ENCODE assay signal across 25 cellular contexts in genomic region chr6:114398481-114398880, GRCh38. TPM values are rescaled to one million over a fixed set of nuclear protein-coding genes. Genes with fewer than 3 reads are reported as not detected.
A peak's percentile ranks its signal among the peaks of the same experiment; 100 is the strongest.
DNase-seq lines count a peak whose midpoint lies in the region; ATAC-seq, FAIRE-seq and TF ChIP-seq lines count a peak whose summit lies in the region.
"Had no signal": no experiment of that assay in that cellular context is flagged by ENCODE, and none has a peak within 500 bp of the region (broad histone marks: within the 10 kb centered on the region; RNA-seq: fewer than 3 reads in every experiment).

No MANE protein-coding gene starts in this region.

- H2AFZ ChIP-seq in HepG2 (ENCODE audit: low read length) (no peak overlapping the region), H1 (ENCODE audit: low read length) (no peak overlapping the region), neural progenitor cell (replicated peaks) (peak overlapping the region; percentile 14)

- H3K4ac ChIP-seq in H1 (replicated peaks; ENCODE audit: insufficient read length, low read depth, low read length) = no peak overlapping the region

- no peaks in the 10 kb centered on the region for H3K27me3 Mint-ChIP-seq in neural progenitor cell (ENCODE audit: insufficient read depth, low read depth)
- H3K27me3 Mint-ChIP-seq: CD4-positive, alpha-beta T cell; CD8-positive, alpha-beta memory T cell had no signal

- no peak overlapping the region for H4K91ac ChIP-seq in H1 (replicated peaks; ENCODE audit: insufficient read length, low read length)

- H3K4me2 ChIP-seq in HepG2 (ENCODE audit: low read depth, low read length) = no peak overlapping the region
- H3K4me2 ChIP-seq in H1 (ENCODE audit: insufficient read depth in 1 of 2, low read depth in 2 of 2, low read length in 2 of 2) = no peak overlapping the region
- no peak overlapping the region for H3K4me2 ChIP-seq in neural progenitor cell
- H3K4me2 ChIP-seq: A549; BLaER1 treated with 17β-estradiol and CSF1 and Interleukin-3, amounts not matched to agents 10 nM and 100 nM had no signal

- no TSS peak for BruUV-seq in HepG2 (replicated peaks; lab: Mats Ljungman, UMichigan)

- no peak overlapping the region for H2BK20ac ChIP-seq in H1 (ENCODE audit: low read length)

- CTCF ChIA-PET in HepG2 (lab: Yijun Ruan, JAX; ENCODE audit: low intra/inter-chr PET ratio, low total read pairs) (no interaction called here), H1 (lab: Charles Lee; ENCODE audit: partially characterized antibody) (no interaction called here)

- no peak overlapping the region for H4K8ac ChIP-seq in H1 (ENCODE audit: extremely low read depth, insufficient read depth, low read length)

- FAIRE-seq in HepG2 (lab: Jason Lieb, UNC) (peak; percentile 43), H1 (lab: Jason Lieb, UNC) (peak; percentile 7)
- FAIRE-seq: A549, D721Med, GM12878, GM19239 had no signal

- ATAC-seq in HepG2 = peak; percentile 86
- no peak for ATAC-seq in right lobe of liver
- ATAC-seq in heart right ventricle = no peak
- ATAC-seq: A549, GM12878, HCT116 had no signal

- no peak overlapping the region for H3K18ac ChIP-seq in H1 (ENCODE audit: extremely low read depth, low read length)

- no peak overlapping the region for H3K56ac ChIP-seq in H1 (replicated peaks; ENCODE audit: insufficient read length, low read depth, low read length)

- no peak overlapping the region for H2BK5ac ChIP-seq in H1 (ENCODE audit: low read depth, low read length)

- H3K4me1 ChIP-seq in HepG2 (ENCODE audit: insufficient read depth, low read length) (peaks cover 6% of the 10 kb centered on the region; the same call in 1 of the 2 replicates), right lobe of liver (no peaks in the 10 kb centered on the region), H1 (replicated peaks in 1 of 4; ENCODE audit: control insufficient read depth in 3 of 4, insufficient read depth in 4 of 4, low read length in 3 of 4) (0 out of 7 replicates have a peak, but pooled peaks cover 0 to 2% (median 0%) of the 10 kb centered on the region in 4 experiments), neural progenitor cell (no peaks in the 10 kb centered on the region), heart right ventricle (no peaks in the 10 kb centered on the region)
- H3K4me1 ChIP-seq: A549; BLaER1 treated with 17β-estradiol and CSF1 and Interleukin-3, amounts not matched to agents 10 nM and 100 nM had no signal

- H3K4me3 Mint-ChIP-seq in neural progenitor cell = no peak overlapping the region
- H3K4me3 Mint-ChIP-seq: CD14-positive monocyte; CD4-positive, alpha-beta T cell; CD8-positive, alpha-beta memory T cell; H9 had no signal

- H3K79me2 ChIP-seq in HepG2 (ENCODE audit: insufficient read depth, low read length) (no peaks in the 10 kb centered on the region), H1 (ENCODE audit: control insufficient read depth in 1 of 2, insufficient read depth in 2 of 2, low read length in 2 of 2) (no peaks in the 10 kb centered on the region), neural progenitor cell (ENCODE audit: low read depth) (no peaks in the 10 kb centered on the region)

- no peak overlapping the region for H3K27ac Mint-ChIP-seq in neural progenitor cell
- H3K27ac Mint-ChIP-seq: CD14-positive monocyte; CD4-positive, alpha-beta T cell; CD8-positive, alpha-beta memory T cell had no signal

- H3K9me3 ChIP-seq in HepG2 (ENCODE audit: low read length) (no peaks in the 10 kb centered on the region), right lobe of liver (no peaks in the 10 kb centered on the region), H1 (ENCODE audit: insufficient read depth in 2 of 2, low read depth in 1 of 2, low read length in 1 of 2) (no peaks in the 10 kb centered on the region), neural progenitor cell (ENCODE audit: low read depth) (no peaks in the 10 kb centered on the region), heart right ventricle (no peaks in the 10 kb centered on the region)
- H3K9me3 ChIP-seq: A549; BE2C; BLaER1 treated with 17β-estradiol and CSF1 and Interleukin-3, amounts not matched to agents 10 nM and 100 nM had no signal

- H3K4me3 ChIP-seq in HepG2 (replicated peaks in 1 of 3; ENCODE audit: insufficient read depth in 1 of 3, low read depth in 2 of 3, low read length in 3 of 3) (no peak overlapping the region), right lobe of liver (no peak overlapping the region), H1 (ENCODE audit: extremely low read depth in 1 of 4, insufficient read depth in 2 of 4, low read depth in 3 of 4, low read length in 4 of 4) (no peak overlapping the region), neural progenitor cell (no peak overlapping the region), heart right ventricle (no peak overlapping the region)
- H3K4me3 ChIP-seq: A549; BLaER1 treated with 17β-estradiol and CSF1 and Interleukin-3, amounts not matched to agents 10 nM and 100 nM; GM12878 had no signal

- no peak overlapping the region for H2BK120ac ChIP-seq in H1 (replicated peaks; ENCODE audit: low read depth, low read length)

- intact Hi-C loops in HepG2 (cut with micrococcal nuclease; ENCODE audit: unreplicated experiment) = no loop called here
- intact Hi-C loops in right lobe of liver (cut with DNase I) = no loop called here
- intact Hi-C loops in heart right ventricle (cut with DNase I) = no loop called here

- TF ChIP-seq POLR2A in HepG2 (IDR thresholded peaks at IDR 0.05; ENCODE audit: insufficient read depth in 1 of 2, low read depth in 2 of 2, low read length in 2 of 2) = no peak
- TF ChIP-seq POLR2A in right lobe of liver (IDR thresholded peaks at IDR 0.05) = no peak
- no peak for TF ChIP-seq POLR2A in H1 (IDR thresholded peaks at IDR 0.05; ENCODE audit: control extremely low read depth in 1 of 2, low read depth in 2 of 2, low read length in 2 of 2)

- H3K36me3 ChIP-seq in HepG2 (replicated peaks in 1 of 2; ENCODE audit: control insufficient read depth in 1 of 2, insufficient read depth in 2 of 2, low read length in 2 of 2) (no peaks in the 10 kb centered on the region), right lobe of liver (no peaks in the 10 kb centered on the region), H1 (ENCODE audit: control insufficient read depth in 2 of 4, insufficient read depth in 4 of 4, low read length in 3 of 4) (no peaks in the 10 kb centered on the region), neural progenitor cell (no peaks in the 10 kb centered on the region), heart right ventricle (no peaks in the 10 kb centered on the region)
- H3K36me3 ChIP-seq: BE2C; BLaER1 treated with 17β-estradiol and CSF1 and Interleukin-3, amounts not matched to agents 10 nM and 100 nM had no signal

- H2AK5ac ChIP-seq in H1 (ENCODE audit: low read depth, low read length) = no peak overlapping the region

- H3K36me3 Mint-ChIP-seq in neural progenitor cell = no peaks in the 10 kb centered on the region
- H3K36me3 Mint-ChIP-seq: CD14-positive monocyte; CD8-positive, alpha-beta memory T cell had no signal

- no peak overlapping the region for H3K14ac ChIP-seq in H1 (ENCODE audit: insufficient read length)

- TF ChIP-seq CTCF in HepG2 (CRISPR knock-in tag; IDR thresholded peaks at IDR 0.05) = no peak
- TF ChIP-seq CTCF in right lobe of liver (IDR thresholded peaks at IDR 0.05) = no peak
- no peak for TF ChIP-seq CTCF in H1 (IDR thresholded peaks at IDR 0.05; ENCODE audit: control extremely low read depth in 1 of 3, insufficient read depth in 1 of 3, low read depth in 1 of 3, low read length in 3 of 3)
- no peak for TF ChIP-seq CTCF in neural progenitor cell (IDR thresholded peaks at IDR 0.05)
- TF ChIP-seq CTCF in heart right ventricle (IDR thresholded peaks at IDR 0.05) = no peak

- no peaks in the 10 kb centered on the region for H3K23me2 ChIP-seq in H1 (ENCODE audit: low read depth, low read length)

- in situ Hi-C loops in HepG2 (cut with HindIII; ENCODE audit: extremely low pct_ligation_motif_present, low pct_unique_long_range_greater_than_20kb) = no loop called here

- peak in 1 of 2 experiments; percentile 50; a peak in 2 of 4 replicates for TF ChIP-seq EP300 in HepG2 (IDR thresholded peaks at IDR 0.05; ENCODE audit: low read depth in 2 of 2, low read length in 2 of 2)
- TF ChIP-seq EP300 in HepG2 (CRISPR knock-in tag; IDR thresholded peaks at IDR 0.05; ENCODE audit: borderline replicate concordance) = no peak
- no peak for TF ChIP-seq EP300 in H1 (IDR thresholded peaks at IDR 0.05; ENCODE audit: borderline replicate concordance in 1 of 2, low read depth in 2 of 2, low read length in 2 of 2)

- no peak for TF ChIP-seq RAD21 in HepG2 (CRISPR knock-in tag; IDR thresholded peaks at IDR 0.05)
- TF ChIP-seq RAD21 in H1 (IDR thresholded peaks at IDR 0.05 in 1 of 2, conservative IDR thresholded peaks at IDR 0.05 in 1 of 2; ENCODE audit: low read depth in 2 of 2, low read length in 2 of 2) = no peak

- no peak overlapping the region for H4K5ac ChIP-seq in H1 (ENCODE audit: insufficient read length, low read depth, low read length)

- no peaks in the 10 kb centered on the region for H3K9me3 Mint-ChIP-seq in neural progenitor cell
- H3K9me3 Mint-ChIP-seq: CD4-positive, alpha-beta T cell; H9 had no signal

- WGBS in HepG2 (ENCODE audit: low lambda C conversion rate) = 5% methylated on average over 2 of the region's 2 CpGs
- 13% methylated on average over 2 of the region's 2 CpGs for WGBS in right lobe of liver (ENCODE audit: insufficient coverage, low coverage, low lambda C conversion rate, missing lambda C conversion rate)
- WGBS in H1 (ENCODE audit: extremely low coverage in 1 of 2, insufficient coverage in 1 of 2, insufficient read length in 1 of 2, insufficient replicate concordance in 2 of 2, low coverage in 1 of 2, low lambda C conversion rate in 2 of 2, missing lambda C conversion rate in 1 of 2), 2 experiments = 47% methylated on average over 2 of the region's 2 CpGs; no CpG with 5 or more reads in 1 of the 2 experiments
- WGBS in heart right ventricle, 2 donors = 41% methylated on average over 2 of the region's 2 CpGs

- POLR2A ChIA-PET in HepG2 (lab: Yijun Ruan, JAX) (no interaction called here), H1 (lab: Charles Lee; ENCODE audit: partially characterized antibody) (interaction anchor here (0.7 to 3.0 kb wide), 3 partner anchors 23 to 55 kb away, joined by 3 to 11 read pairs (median 4); partner anchors contain the start of gene HS3ST5)

- DNase-seq in HepG2 (ENCODE audit: low spot score) = peak; percentile 76
- no peak for DNase-seq in right lobe of liver
- no peak for DNase-seq in H1 (ENCODE audit: low read depth in 1 of 2, low spot score in 2 of 2)
- no peak for DNase-seq in neural progenitor cell (ENCODE audit: low spot score)
- DNase-seq in RPMI8226 = no peak
- no peak for DNase-seq in heart right ventricle
- DNase-seq: 8988T; ACHN; AML-193; BE2C; CD4-positive, alpha-beta T cell; CD8-positive, alpha-beta memory T cell; DMS 273 treated with DMSO at 0.1 percent for 48 hours; DMS79; EL; GDM1; H9 had no signal

- no peak overlapping the region for H3K9ac ChIP-seq in HepG2 (ENCODE audit: insufficient read depth, low read depth, low read length)
- no peak overlapping the region for H3K9ac ChIP-seq in H1 (replicated peaks in 1 of 4; ENCODE audit: extremely low read depth in 1 of 4, low read depth in 3 of 4, low read length in 3 of 4)
- H3K9ac ChIP-seq in neural progenitor cell = no peak overlapping the region
- H3K9ac ChIP-seq: BLaER1 treated with 17β-estradiol and CSF1 and Interleukin-3, amounts not matched to agents 10 nM and 100 nM had no signal

- H4K20me1 ChIP-seq in HepG2 (ENCODE audit: insufficient read depth, low read length) = no peaks in the 10 kb centered on the region
- H4K20me1 ChIP-seq in H1 (replicated peaks in 1 of 2; ENCODE audit: control insufficient read depth in 1 of 2, insufficient read depth in 2 of 2, low read length in 2 of 2) = no peaks in the 10 kb centered on the region
- no peaks in the 10 kb centered on the region for H4K20me1 ChIP-seq in neural progenitor cell (ENCODE audit: low read depth)
- H4K20me1 ChIP-seq: BLaER1 treated with 17β-estradiol and CSF1 and Interleukin-3, amounts not matched to agents 10 nM and 100 nM had no signal

- H3K27ac ChIP-seq in HepG2 (ENCODE audit: extremely low read length, insufficient read depth, low read length) (no peak overlapping the region), right lobe of liver (no peak overlapping the region), H1 (ENCODE audit: low read depth, low read length) (no peak overlapping the region), neural progenitor cell (no peak overlapping the region), heart right ventricle (no peak overlapping the region)
- H3K27ac ChIP-seq: A549; BLaER1 treated with 17β-estradiol and CSF1 and Interleukin-3, amounts not matched to agents 10 nM and 100 nM had no signal

- no peaks in the 10 kb centered on the region for H3K4me1 Mint-ChIP-seq in neural progenitor cell
- H3K4me1 Mint-ChIP-seq: CD14-positive monocyte; CD8-positive, alpha-beta memory T cell had no signal

- no peak overlapping the region for H3K23ac ChIP-seq in H1 (ENCODE audit: insufficient read length)

- H3K79me1 ChIP-seq in H1 (ENCODE audit: low read depth, low read length) = no peaks in the 10 kb centered on the region

- no peak overlapping the region for H2BK12ac ChIP-seq in H1 (ENCODE audit: low read depth, low read length)

- H3F3A ChIP-seq in neural progenitor cell (ENCODE audit: low read depth) = no peaks in the 10 kb centered on the region

- no peak overlapping the region for H2BK15ac ChIP-seq in H1 (ENCODE audit: low read length)

- no peaks in the 10 kb centered on the region for H3K27me3 ChIP-seq in HepG2 (ENCODE audit: control insufficient read depth in 1 of 2, insufficient read depth in 2 of 2, low read length in 2 of 2)
- no peaks in the 10 kb centered on the region for H3K27me3 ChIP-seq in right lobe of liver
- no peaks in the 10 kb centered on the region for H3K27me3 ChIP-seq in H1 (replicated peaks in 1 of 4; ENCODE audit: control insufficient read depth in 3 of 4, extremely low read depth in 1 of 4, insufficient read depth in 3 of 4, low read length in 3 of 4)
- H3K27me3 ChIP-seq in neural progenitor cell = no peaks in the 10 kb centered on the region
- no peaks in the 10 kb centered on the region for H3K27me3 ChIP-seq in heart right ventricle
- H3K27me3 ChIP-seq: BE2C; BLaER1 treated with 17β-estradiol and CSF1 and Interleukin-3, amounts not matched to agents 10 nM and 100 nM had no signal

RNA-seq across cellular contexts. Expression of gene HS3ST5, which starts 55.7 kb away (rescaled TPM):
- total RNA-seq in HepG2 (2016; rRNA removed; fragmentation: Illumina TruSeq; extraction: Trizol) (1.0 and 1.1 TPM in 2 replicates), right lobe of liver (not detected), neural progenitor cell (ENCODE audit: low replicate concordance) (0.34 and 0.37 TPM in 2 replicates), heart right ventricle (not detected)
- 0.79 and 1.8 TPM in 2 replicates for total RNA-seq in HepG2 (2016; cell fraction: cytosol; rRNA removed; fragmentation: Illumina TruSeq; extraction: Trizol; ENCODE audit: low read depth)
- total RNA-seq in HepG2 (2016; cell fraction: insoluble cytoplasmic fraction; rRNA removed; fragmentation: Illumina TruSeq; extraction: Trizol) = 0.89 and 1.3 TPM in 2 replicates
- 0.55 and 0.90 TPM in 2 replicates for total RNA-seq in HepG2 (2016; cell fraction: membrane; rRNA removed; fragmentation: Illumina TruSeq; extraction: Trizol)
- total RNA-seq in HepG2 (2016; cell fraction: nucleus; rRNA removed; fragmentation: Illumina TruSeq; extraction: Trizol) = 2.0 TPM in 2 replicates
- polyA plus RNA-seq in HepG2 (2011; rRNA removed) (1.2 and 1.6 TPM in 2 replicates), H1 (2011; rRNA removed) (1.2 and 3.7 TPM in 2 replicates), heart right ventricle (not detected)
- polyA plus RNA-seq in HepG2 (2011; cell fraction: cytosol; rRNA removed) = 0.86 and 0.96 TPM in 2 replicates
- 2.2 and 3.3 TPM in 2 replicates for polyA plus RNA-seq in HepG2 (2011; cell fraction: nucleus; rRNA removed)
- 4.4 and 4.6 TPM in 2 replicates for polyA plus RNA-seq in HepG2 (2012)
- polyA plus RNA-seq in HepG2 (2016; cell fraction: cytosol; fragmentation: Illumina TruSeq; extraction: Trizol; ENCODE audit: low read depth) = 0.11 and 0.22 TPM in 2 replicates
- polyA plus RNA-seq in HepG2 (2016; cell fraction: insoluble cytoplasmic fraction; fragmentation: Illumina TruSeq; extraction: Trizol; ENCODE audit: low read depth) = 0.84 and 1.1 TPM in 2 replicates
- 0.43 and 0.50 TPM in 2 replicates for polyA plus RNA-seq in HepG2 (2016; cell fraction: membrane; fragmentation: Illumina TruSeq; extraction: Trizol; ENCODE audit: low read depth)
- 1.6 and 2.8 TPM in 2 replicates for polyA plus RNA-seq in HepG2 (2016; cell fraction: nucleus; fragmentation: Illumina TruSeq; extraction: Trizol; ENCODE audit: insufficient read depth, low read depth)
- 3.8 TPM in 1 of 2 replicates, not detected in the other for polyA minus RNA-seq in HepG2 (2011; rRNA and poly(A)+ RNA removed; ENCODE audit: low replicate concordance)
- polyA minus RNA-seq in HepG2 (2011; cell fraction: cytosol; rRNA and poly(A)+ RNA removed) = 2.2 and 2.8 TPM in 2 replicates
- polyA minus RNA-seq in HepG2 (2011; cell fraction: nucleus; rRNA and poly(A)+ RNA removed) = 24.7 and 25.9 TPM in 2 replicates
- 9.9 and 11.2 TPM in 2 replicates for total RNA-seq in H1 (2021; fragmentation: NEBNext Ultra II Directional; extraction: Animal tissue kit (Norgen Biotek cat#: 25700))
- 1.4 TPM for polyA plus RNA-seq in H1 (2011; cell fraction: cytosol; rRNA removed)
- polyA plus RNA-seq in H1 (2011; cell fraction: nucleus; rRNA removed) = 3.2 TPM
- polyA plus RNA-seq in H1 (2012, experiment 1 of 2) = 3.6 to 4.9 TPM (median 4.3 TPM) in 4 replicates
- 1.3 TPM for polyA plus RNA-seq in H1 (2012, experiment 2 of 2)
- polyA plus RNA-seq in H1 (2013, experiment 1 of 2) = 2.9 TPM
- 3.2 TPM for polyA plus RNA-seq in H1 (2013, experiment 2 of 2)
- 1.4 and 7.0 TPM in 2 replicates for polyA minus RNA-seq in H1 (2011; rRNA and poly(A)+ RNA removed)
- polyA minus RNA-seq in H1 (2011; cell fraction: cytosol; rRNA and poly(A)+ RNA removed) = 4.5 TPM
- polyA minus RNA-seq in H1 (2011; cell fraction: nucleus; rRNA and poly(A)+ RNA removed) = 27.0 TPM
- total RNA-seq: CD4-positive, alpha-beta T cell; CD8-positive, alpha-beta memory T cell; GM12878; H4 had no signal
- polyA plus RNA-seq: A549; CD14-positive monocyte; CD8-positive, alpha-beta memory T cell had no signal

Comparison
In these comparisons a context has a peak if more than half of its experiments do, and no peak if none do; other contexts are left out.
1. Of the 41 proteins assayed by ChIP-seq in both HepG2 and H1: peak only in HepG2: ATF3; only in H1: none; in both: CEBPB; in neither: 38; mixed calls (peak in some experiments, not most) for 1.